ENCODE assay signal across 1 cellular context in the genomic region with DNA sequence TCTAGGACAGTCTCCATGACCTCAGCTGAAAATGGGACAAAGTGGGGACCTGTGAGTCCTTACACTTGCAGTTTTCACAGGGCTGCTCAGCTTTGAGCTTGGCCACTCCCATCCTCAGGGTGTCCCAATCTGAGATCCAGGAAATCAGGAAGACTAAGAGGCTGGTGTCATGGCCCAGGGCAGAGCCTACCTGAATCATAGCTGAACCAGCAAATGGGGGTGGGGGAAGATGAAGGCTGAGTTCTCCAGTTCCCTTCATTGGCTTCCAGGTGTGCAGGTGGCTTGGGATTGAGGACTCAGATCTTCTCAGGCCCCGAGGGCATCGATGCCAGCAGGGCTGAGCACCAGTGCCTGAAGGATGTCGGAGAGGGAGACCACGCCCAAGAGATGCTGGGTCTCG.
TF ChIP-seq lines count a peak whose summit lies in the region.

No MANE protein-coding gene starts in this region.

TF ChIP-seq in IMR-90, 13 proteins besides CTCF, POLR2A, EP300 and RAD21:
- no peak for TF ChIP-seq FOS (IDR thresholded peaks at IDR 0.05; ENCODE audit: low read depth, low read length)
